ENCODE assay signal across 8 cellular contexts in the genomic region with DNA sequence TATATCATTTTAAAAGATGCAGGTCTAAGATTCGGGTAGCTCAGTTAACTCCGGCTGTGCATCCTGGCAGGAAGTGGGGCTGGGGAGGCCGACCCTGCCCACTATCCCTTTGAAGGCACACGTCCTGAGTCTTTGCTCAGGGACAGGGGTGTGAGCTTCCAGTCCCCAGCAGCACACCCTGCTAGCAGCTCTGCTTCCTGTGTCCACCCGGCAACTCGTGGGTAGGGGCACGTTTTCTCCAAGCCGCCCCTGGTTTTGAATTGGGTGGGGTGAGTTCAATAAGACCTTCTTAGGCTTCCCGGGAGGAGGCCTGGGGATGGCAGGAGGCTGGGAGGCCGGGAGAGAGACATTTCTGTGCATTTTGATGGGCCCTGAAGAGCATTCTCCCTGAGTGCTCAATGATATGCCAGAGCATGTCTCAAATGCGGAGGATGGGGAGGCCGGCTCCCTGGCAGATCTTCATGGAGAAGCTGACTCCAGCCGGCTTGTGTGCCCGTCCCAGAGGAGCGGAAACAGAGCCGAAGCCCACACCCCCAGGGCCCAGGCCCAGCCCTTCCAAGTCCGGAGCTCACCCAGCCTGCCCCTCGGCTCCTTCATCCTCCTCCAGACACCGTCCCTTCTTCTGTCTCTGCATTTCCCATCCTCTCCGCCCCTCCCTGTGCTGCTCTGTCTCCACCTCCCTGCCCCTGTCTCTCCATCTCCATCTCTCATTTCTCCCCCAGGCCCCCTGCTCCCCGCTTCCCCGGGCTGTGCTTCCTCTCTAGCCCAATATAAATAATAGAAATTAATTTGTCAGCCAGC. TPM values are rescaled to one million over a fixed set of nuclear protein-coding genes. Genes with fewer than 3 reads are reported as not detected.
DNase-seq lines count a peak whose midpoint lies in the region; ATAC-seq, FAIRE-seq and TF ChIP-seq lines count a peak whose summit lies in the region.

No MANE protein-coding gene starts in this region.

- peak; percentile 66 for DNase-seq in EH (ENCODE audit: low read depth)
- peak; percentile 74 for DNase-seq in NCI-H2227 (lab: John Stamatoyannopoulos, UW; ENCODE audit: unreplicated experiment)
- no peak for DNase-seq in chondrocyte (ENCODE audit: low spot score)
- peak; percentile 45 for DNase-seq in kidney tubule cell (ENCODE audit: low spot score)
- peak; percentile 31 for DNase-seq in stimulated activated naive CD8-positive, alpha-beta T cell treated with anti-CD3 and anti-CD28 coated beads, Interleukin-15, Interleukin-2, amounts not matched to agents 100 U/mL and 50 U/mL, for 24 hours
- DNase-seq in HTR-8/SVneo (ENCODE audit: insufficient read length, low spot score): no peak
- no peak for DNase-seq in activated gamma-delta T cell (lab: John Stamatoyannopoulos, UW)

- H3K4me1 Mint-ChIP-seq in chondrocyte (ENCODE audit: low read depth): peaks cover 19% of the 10 kb centered on the region

- H3K27ac Mint-ChIP-seq in chondrocyte (ENCODE audit: unreplicated experiment): peak overlapping the region; percentile 36

- peak; percentile 56 for ATAC-seq in stimulated activated naive CD8-positive, alpha-beta T cell treated with anti-CD3 and anti-CD28 coated beads, Interleukin-15, Interleukin-2, amounts not matched to agents 100 U/mL and 50 U/mL, for 24 hours
- no peak for ATAC-seq in GM19395 (IDR thresholded peaks at IDR 0.05; ENCODE audit: unreplicated experiment)

- no peak for TF ChIP-seq CTCF in chondrocyte (IDR thresholded peaks at IDR 0.05)

- FAIRE-seq in HTR-8/SVneo (lab: Jason Lieb, UNC): no peak

- H3K27me3 Mint-ChIP-seq in chondrocyte (ENCODE audit: low read depth): no peaks in the 10 kb centered on the region

- H3K36me3 Mint-ChIP-seq in chondrocyte (ENCODE audit: low read depth): no peaks in the 10 kb centered on the region

- peak overlapping the region; percentile 53 for H3K4me3 Mint-ChIP-seq in chondrocyte (ENCODE audit: unreplicated experiment)

- no peaks in the 10 kb centered on the region for H3K9me3 Mint-ChIP-seq in chondrocyte (ENCODE audit: low read depth)

RNA-seq across cellular contexts. Expression of a gene that starts 36.3 kb away (rescaled TPM):
- total RNA-seq in chondrocyte: 62.8 to 99.6 TPM (median 98.5 TPM) in 3 replicates

Comparison
In these comparisons a context has a peak if more than half of its experiments do, and no peak if none do; other contexts are left out.
1. DNase-seq: peak in EH (single experiment), NCI-H2227 (single experiment), kidney tubule cell (single experiment) and stimulated activated naive CD8-positive, alpha-beta T cell treated with anti-CD3 and anti-CD28 coated beads, Interleukin-15, Interleukin-2, amounts not matched to agents 100 U/mL and 50 U/mL, for 24 hours (single experiment); none in chondrocyte (single experiment), HTR-8/SVneo (single experiment) and activated gamma-delta T cell (single experiment).